11 cellular contexts compared by ENCODE assay signal in genomic region chr6:119541132-119541905, GRCh38.
A peak's percentile ranks its signal among the peaks of the same experiment; 100 is the strongest.
DNase-seq lines count a peak whose midpoint lies in the region; ATAC-seq and TF ChIP-seq lines count a peak whose summit lies in the region.
"Had no signal": no experiment of that assay in that cellular context is flagged by ENCODE, and none has a peak within 500 bp of the region (broad histone marks: within the 10 kb centered on the region; RNA-seq: fewer than 3 reads in every experiment).

No MANE protein-coding gene starts in this region.

- peak overlapping the region; percentile 94 for H3K27ac ChIP-seq in AG04450 (ENCODE audit: low read depth, low read length)

- ATAC-seq in activated CD4-positive, alpha-beta T cell treated with anti-CD3 and anti-CD28 coated beads for 36 hours = no peak
- ATAC-seq in GM18867 (IDR thresholded peaks at IDR 0.05; ENCODE audit: unreplicated experiment) = no peak

- no peaks in the 10 kb centered on the region for H3K27me3 Mint-ChIP-seq in activated CD4-positive, alpha-beta T cell treated with anti-CD3 and anti-CD28 coated beads for 36 hours

- H3K4me3 ChIP-seq in AG04450 (ENCODE audit: low read depth, low read length) (no peak overlapping the region), MG63 (no peak overlapping the region)

- no peak overlapping the region for H3K27ac Mint-ChIP-seq in activated CD4-positive, alpha-beta T cell treated with anti-CD3 and anti-CD28 coated beads for 36 hours
- H3K27ac Mint-ChIP-seq: CD4-positive, alpha-beta memory T cell had no signal

- CTCF ChIA-PET in AG04450 (lab: Charles Lee) = no interaction called here
- CTCF ChIA-PET in activated CD4-positive, alpha-beta T cell treated with anti-CD3 and anti-CD28 coated beads for 36 hours (lab: Charles Lee) = no interaction called here

- no peak overlapping the region for H3K4me3 Mint-ChIP-seq in activated CD4-positive, alpha-beta T cell treated with anti-CD3 and anti-CD28 coated beads for 36 hours
- H3K4me3 Mint-ChIP-seq: CD4-positive, alpha-beta memory T cell had no signal

- no peaks in the 10 kb centered on the region for H3K36me3 ChIP-seq in MG63

- no peaks in the 10 kb centered on the region for H3K27me3 ChIP-seq in AG04450 (ENCODE audit: control insufficient read depth, insufficient read depth, low read length)
- H3K27me3 ChIP-seq in MG63 = no peaks in the 10 kb centered on the region

- H3K36me3 Mint-ChIP-seq in activated CD4-positive, alpha-beta T cell treated with anti-CD3 and anti-CD28 coated beads for 36 hours (ENCODE audit: low read depth) = no peaks in the 10 kb centered on the region
- H3K36me3 Mint-ChIP-seq: CD4-positive, alpha-beta memory T cell had no signal

- intact Hi-C loops in activated CD4-positive, alpha-beta T cell treated with anti-CD3 and anti-CD28 coated beads for 36 hours (cut with DNase I, micrococcal nuclease) = no loop called here

- DNase-seq in AG04450 (ENCODE audit: low read depth, low spot score) (peak; percentile 98), MG63 (peak; percentile 8), dedifferentiated amniotic fluid mesenchymal stem cell (ENCODE audit: extremely low spot score) (peak; percentile 99), myocyte (ENCODE audit: low read depth) (peak; percentile 92), NCI-H146 (lab: John Stamatoyannopoulos, UW) (no peak), HuH-7.5 (ENCODE audit: low spot score) (no peak)
- DNase-seq in activated CD4-positive, alpha-beta T cell treated with anti-CD3 and anti-CD28 coated beads for 36 hours = no peak
- DNase-seq: activated CD4-positive, alpha-beta T cell treated with anti-CD3 and anti-CD28 coated beads for 1 hour; CD4-positive, alpha-beta memory T cell; NK-92 treated with Interleukin-12 subunit alpha and Interleukin-12 subunit beta, amount 100 ng/mL, for 24 hours had no signal

- H3K4me1 Mint-ChIP-seq in activated CD4-positive, alpha-beta T cell treated with anti-CD3 and anti-CD28 coated beads for 36 hours = no peaks in the 10 kb centered on the region
- H3K4me1 Mint-ChIP-seq: CD4-positive, alpha-beta memory T cell had no signal

- peaks cover 2% of the 10 kb centered on the region; the same call in 1 of the 2 replicates for H3K9me3 ChIP-seq in AG04450 (ENCODE audit: control insufficient read depth, insufficient read depth, low read length)
- H3K9me3 ChIP-seq in MG63 = no peaks in the 10 kb centered on the region

- H3K9me3 Mint-ChIP-seq in activated CD4-positive, alpha-beta T cell treated with anti-CD3 and anti-CD28 coated beads for 36 hours (ENCODE audit: low read depth) = no peaks in the 10 kb centered on the region
- H3K9me3 Mint-ChIP-seq: CD4-positive, alpha-beta memory T cell had no signal

- TF ChIP-seq CTCF in AG04450 (IDR thresholded peaks at IDR 0.05; ENCODE audit: low read depth, low read length) = no peak

- POLR2A ChIA-PET in AG04450 (lab: Yijun Ruan, JAX) = no interaction called here
- POLR2A ChIA-PET in activated CD4-positive, alpha-beta T cell treated with anti-CD3 and anti-CD28 coated beads for 36 hours (lab: Charles Lee) = no interaction called here

Comparison
In these comparisons a context has a peak if more than half of its experiments do, and no peak if none do; other contexts are left out.
1. DNase-seq: peak in AG04450 (single experiment), MG63 (single experiment), dedifferentiated amniotic fluid mesenchymal stem cell (single experiment) and myocyte (single experiment); none in NCI-H146 (single experiment), activated CD4-positive, alpha-beta T cell treated with anti-CD3 and anti-CD28 coated beads for 36 hours (single experiment) and HuH-7.5 (single experiment).